8 cellular contexts compared by ENCODE assay signal in genomic region chr21:26715878-26716506, GRCh38.
DNase-seq lines count a peak whose midpoint lies in the region; ATAC-seq and TF ChIP-seq lines count a peak whose summit lies in the region.

No MANE protein-coding gene starts in this region.

- peak; percentile 65 for ATAC-seq in GM19351 (IDR thresholded peaks at IDR 0.05; ENCODE audit: unreplicated experiment)
- peak; percentile 66 for ATAC-seq in left ventricle myocardium superior
- ATAC-seq in HG02840 (IDR thresholded peaks at IDR 0.05; ENCODE audit: low FRiP score, unreplicated experiment) = no peak
- ATAC-seq in HG03097 (IDR thresholded peaks at IDR 0.05; ENCODE audit: low FRiP score, unreplicated experiment) = no peak

- H3K9me3 Mint-ChIP-seq in CD14-positive monocyte = no peaks in the 10 kb centered on the region

- H3K4me1 Mint-ChIP-seq in CD14-positive monocyte = no peaks in the 10 kb centered on the region

- no peak overlapping the region for H3K4me3 Mint-ChIP-seq in CD14-positive monocyte

- H3K4me3 ChIP-seq in retinal pigment epithelial cell (ENCODE audit: low read length) = no peak overlapping the region

- H3K36me3 Mint-ChIP-seq in CD14-positive monocyte = no peaks in the 10 kb centered on the region

- H3K27ac Mint-ChIP-seq in CD14-positive monocyte = no peak overlapping the region

- intact Hi-C loops in CD14-positive monocyte (cut with micrococcal nuclease) (loop anchor here (5.0 kb wide), 2 partner anchors 834 to 1109 kb away; partner anchors contain the start of gene MRPL39 (in 1 of the 2)), left ventricle myocardium superior (cut with micrococcal nuclease) (no loop called here)

- peaks cover 0 to 1% (median 1%) of the 10 kb centered on the region in 3 donors for H3K27me3 Mint-ChIP-seq in CD14-positive monocyte (ENCODE audit: low read depth in 3 of 3)

- DNase-seq in CD14-positive monocyte (ENCODE audit: low spot score) (no peak), NCI-H1694 treated with DMSO at 0.1 percent for 48 hours (lab: John Stamatoyannopoulos, UW) (peak; percentile 30), amniotic epithelial cell (ENCODE audit: low read depth) (peak; percentile 42), left ventricle myocardium superior (peak; percentile 33), retinal pigment epithelial cell (ENCODE audit: low read depth) (no peak)

- TF ChIP-seq CTCF in CD14-positive monocyte (IDR thresholded peaks at IDR 0.05) (peak; percentile 77), retinal pigment epithelial cell (conservative IDR thresholded peaks at IDR 0.05; ENCODE audit: low read depth, low read length) (peak; percentile 86)

Comparison
In these comparisons a context has a peak if more than half of its experiments do, and no peak if none do; other contexts are left out.
1. DNase-seq: peak in NCI-H1694 treated with DMSO at 0.1 percent for 48 hours (single experiment), amniotic epithelial cell (single experiment) and left ventricle myocardium superior (single experiment); none in CD14-positive monocyte (single experiment) and retinal pigment epithelial cell (single experiment).
2. ATAC-seq: peak in GM19351 (single experiment) and left ventricle myocardium superior (single experiment); none in HG02840 (single experiment) and HG03097 (single experiment).